10 cellular contexts compared by ENCODE assay signal in the genomic region with DNA sequence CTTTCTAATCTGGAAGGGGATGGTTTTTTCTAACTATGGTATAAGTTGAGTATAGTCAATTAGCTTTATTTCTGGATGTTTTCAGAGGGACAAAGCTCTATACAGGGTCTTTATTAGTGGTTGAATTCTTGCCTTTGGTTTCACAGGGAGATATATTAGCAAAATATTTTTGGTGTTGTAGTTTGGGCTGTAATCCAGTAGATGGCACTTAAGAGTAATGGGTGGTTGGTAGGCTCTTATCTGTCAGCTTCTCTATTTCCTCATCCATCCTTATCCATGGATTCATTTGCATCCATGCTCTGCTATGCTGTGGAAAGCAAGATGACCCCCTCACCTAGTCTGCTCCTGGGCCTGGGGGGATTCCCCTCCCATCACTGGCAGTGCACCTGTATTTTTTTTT.
A peak's percentile ranks its signal among the peaks of the same experiment; 100 is the strongest.
DNase-seq lines count a peak whose midpoint lies in the region; FAIRE-seq and TF ChIP-seq lines count a peak whose summit lies in the region.
"Had no signal": no experiment of that assay in that cellular context is flagged by ENCODE, and none has a peak within 500 bp of the region (broad histone marks: within the 10 kb centered on the region; RNA-seq: fewer than 3 reads in every experiment).

No MANE protein-coding gene starts in this region.

- peak; percentile 43 for DNase-seq in DMS 273 (lab: John Stamatoyannopoulos, UW; ENCODE audit: unreplicated experiment)
- no peak for DNase-seq in DMS 273 treated with DMSO at 0.1 percent for 48 hours (lab: John Stamatoyannopoulos, UW)
- peak; percentile 60 to 78 for DNase-seq in Kasumi-1 (lab: John Stamatoyannopoulos, UW)
- peak; percentile 4 for DNase-seq in SW480 (ENCODE audit: low spot score)
- DNase-seq in neural crest cell (ENCODE audit: low read depth, low spot score) = no peak
- no peak for DNase-seq in SK-N-DZ (ENCODE audit: low spot score)
- DNase-seq in urothelium cell line (ENCODE audit: low spot score) = no peak
- DNase-seq in activated naive CD4-positive, alpha-beta T cell treated with Interleukin-2 at 50 U/mL for 16 hours = no peak
- DNase-seq: activated naive CD8-positive, alpha-beta T cell treated with anti-CD3 and anti-CD28 coated beads, Interleukin-2, amount 10 ng/mL, durations not matched to agents 7 days and 5 days had no signal

- H3K9me3 Mint-ChIP-seq in neural crest cell = peaks cover 19% of the 10 kb centered on the region

- no peak overlapping the region for H3K27ac Mint-ChIP-seq in neural crest cell (ENCODE audit: unreplicated experiment)
- H3K27ac Mint-ChIP-seq: activated naive CD8-positive, alpha-beta T cell treated with anti-CD3 and anti-CD28 coated beads, Interleukin-2, amount 10 ng/mL, durations not matched to agents 7 days and 5 days had no signal

- H3K36me3 Mint-ChIP-seq in neural crest cell (ENCODE audit: low read depth) = no peaks in the 10 kb centered on the region
- H3K36me3 Mint-ChIP-seq: activated naive CD8-positive, alpha-beta T cell treated with anti-CD3 and anti-CD28 coated beads, Interleukin-2, amount 10 ng/mL, durations not matched to agents 7 days and 5 days had no signal

- no peaks in the 10 kb centered on the region for H3K4me1 Mint-ChIP-seq in neural crest cell
- H3K4me1 Mint-ChIP-seq: activated naive CD8-positive, alpha-beta T cell treated with anti-CD3 and anti-CD28 coated beads, Interleukin-2, amount 10 ng/mL, durations not matched to agents 7 days and 5 days had no signal

- H3K27me3 Mint-ChIP-seq in neural crest cell (ENCODE audit: low read depth) = no peaks in the 10 kb centered on the region
- H3K27me3 Mint-ChIP-seq: activated naive CD8-positive, alpha-beta T cell treated with anti-CD3 and anti-CD28 coated beads, Interleukin-2, amount 10 ng/mL, durations not matched to agents 7 days and 5 days had no signal

- FAIRE-seq in urothelium cell line (lab: Jason Lieb, UNC) = no peak
- FAIRE-seq: A204.1 had no signal

- TF ChIP-seq CTCF in neural crest cell (conservative IDR thresholded peaks at IDR 0.05) = peak; percentile 51

- no peak overlapping the region for H3K4me3 Mint-ChIP-seq in neural crest cell
- H3K4me3 Mint-ChIP-seq: activated naive CD8-positive, alpha-beta T cell treated with anti-CD3 and anti-CD28 coated beads, Interleukin-2, amount 10 ng/mL, durations not matched to agents 7 days and 5 days had no signal

Comparison
In these comparisons a context has a peak if more than half of its experiments do, and no peak if none do; other contexts are left out.
1. DNase-seq: peak in DMS 273 (single experiment), Kasumi-1 (2 of 2) and SW480 (single experiment); none in DMS 273 treated with DMSO at 0.1 percent for 48 hours (single experiment), neural crest cell (single experiment), SK-N-DZ (single experiment), urothelium cell line (single experiment) and activated naive CD4-positive, alpha-beta T cell treated with Interleukin-2 at 50 U/mL for 16 hours (single experiment).